ENCODE assay signal across 9 cellular contexts in the genomic region with DNA sequence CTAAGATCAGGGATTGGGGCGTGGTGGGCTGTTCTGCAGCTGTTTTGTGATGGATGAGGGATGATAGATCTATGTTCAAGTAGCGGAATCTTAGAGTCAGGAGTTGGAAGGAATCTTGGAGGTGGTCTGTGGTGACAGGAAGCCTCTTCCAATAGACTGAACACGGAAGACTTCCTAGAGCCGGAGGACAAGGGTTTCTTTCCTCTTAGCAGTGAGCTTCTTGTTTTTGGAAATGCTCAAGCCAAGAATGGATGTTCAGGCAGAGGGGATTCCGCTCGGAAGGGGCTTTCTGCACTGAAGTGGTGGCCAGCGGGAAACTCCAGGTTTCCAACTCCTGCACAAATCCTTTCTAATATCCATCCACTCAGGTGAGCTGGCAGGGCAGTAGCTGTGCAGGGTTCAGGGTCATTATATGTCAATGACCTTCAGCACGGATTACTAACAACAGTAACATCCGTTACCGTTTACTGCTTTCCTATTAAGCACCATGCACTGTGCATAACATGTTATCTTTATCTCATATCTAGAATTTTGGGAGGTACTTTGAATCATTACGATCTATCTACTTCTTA. TPM values are rescaled to one million over a fixed set of nuclear protein-coding genes. Genes with fewer than 3 reads are reported as not detected.
A peak's percentile ranks its signal among the peaks of the same experiment; 100 is the strongest.
DNase-seq lines count a peak whose midpoint lies in the region; ATAC-seq, FAIRE-seq and TF ChIP-seq lines count a peak whose summit lies in the region.
"Had no signal": no experiment of that assay in that cellular context is flagged by ENCODE, and none has a peak within 500 bp of the region (broad histone marks: within the 10 kb centered on the region; RNA-seq: fewer than 3 reads in every experiment).

No MANE protein-coding gene starts in this region.

- no TSS peak for BruUV-seq in Panc1 (replicated peaks; lab: Mats Ljungman, UMichigan)

- ATAC-seq in GM21528 (IDR thresholded peaks at IDR 0.05; ENCODE audit: low FRiP score, unreplicated experiment) (peak; percentile 10), Panc1 (peak; percentile 20; the same call in 1 of the 2 replicates), GM19452 (IDR thresholded peaks at IDR 0.05; ENCODE audit: unreplicated experiment) (no peak)

- H3K27ac Mint-ChIP-seq in CD14-positive monocyte (peak overlapping the region; percentile 84 to 96 (median 90)), osteocyte (ENCODE audit: unreplicated experiment) (peak overlapping the region; percentile 67)

- H3K9me3 Mint-ChIP-seq in CD14-positive monocyte, result peaks cover 0 to 8% (median 2%) of the 10 kb centered on the region in 7 donors
- no peaks in the 10 kb centered on the region for H3K9me3 Mint-ChIP-seq in osteocyte (ENCODE audit: unreplicated experiment)

- H3K4me1 Mint-ChIP-seq in CD14-positive monocyte (peaks cover 24% of the 10 kb centered on the region), osteocyte (ENCODE audit: unreplicated experiment) (peaks cover 24% of the 10 kb centered on the region)

- intact Hi-C loops in CD14-positive monocyte (cut with micrococcal nuclease) (no loop called here), Panc1 (cut with micrococcal nuclease; ENCODE audit: unreplicated experiment) (no loop called here)

- H3K4me3 ChIP-seq in Panc1 (ENCODE audit: low read depth in 2 of 2, low read length in 2 of 2), result peak overlapping the region; percentile 91 to 97

- H3K4me1 ChIP-seq in Panc1 (ENCODE audit: control insufficient read depth, insufficient read depth, low read length), result peaks cover 15% of the 10 kb centered on the region

- no peak for FAIRE-seq in HTR-8/SVneo (lab: Jason Lieb, UNC)

- TF ChIP-seq CTCF in CD14-positive monocyte (IDR thresholded peaks at IDR 0.05) (no peak), Panc1 (IDR thresholded peaks at IDR 0.05) (no peak), osteocyte (IDR thresholded peaks at IDR 0.05) (no peak)

- in situ Hi-C loops in Panc1 (cut with HindIII; ENCODE audit: low pct_unique_long_range_greater_than_20kb, low sequenced_read_pairs), result no loop called here

- peaks cover 6 to 14% of the 10 kb centered on the region in 2 donors for H3K36me3 Mint-ChIP-seq in CD14-positive monocyte
- H3K36me3 Mint-ChIP-seq in osteocyte (ENCODE audit: unreplicated experiment), result peaks cover 5% of the 10 kb centered on the region

- peak overlapping the region; percentile 78 to 88 for H3K4me3 Mint-ChIP-seq in CD14-positive monocyte
- H3K4me3 Mint-ChIP-seq in osteocyte (ENCODE audit: unreplicated experiment), result peak overlapping the region; percentile 95

- H3K9me3 ChIP-seq in Panc1 (ENCODE audit: control insufficient read depth, insufficient read depth, low read depth, low read length), result no peaks in the 10 kb centered on the region

- H3K27me3 ChIP-seq in Panc1 (ENCODE audit: control insufficient read depth, insufficient read depth, low read length), result no peaks in the 10 kb centered on the region

- peaks cover 2% of the 10 kb centered on the region for H3K36me3 ChIP-seq in Panc1 (ENCODE audit: control insufficient read depth, insufficient read depth, low read length)

- DNase-seq in CD14-positive monocyte (ENCODE audit: low spot score) (no peak), Panc1 (ENCODE audit: low read depth, low spot score) (no peak), epithelial cell of prostate (ENCODE audit: low read depth, low spot score) (no peak), osteocyte (ENCODE audit: extremely low spot score, unreplicated experiment) (no peak), HTR-8/SVneo (ENCODE audit: insufficient read length, low spot score) (no peak), NCI-H2196 treated with DMSO at 0.1 percent for 48 hours (lab: John Stamatoyannopoulos, UW; ENCODE audit: unreplicated experiment) (no peak)

- H3K27ac ChIP-seq in Panc1 (ENCODE audit: low read length) (peak overlapping the region; percentile 97), epithelial cell of prostate (peak overlapping the region; percentile 80)

- H3K27me3 Mint-ChIP-seq in CD14-positive monocyte (ENCODE audit: low read depth in 3 of 3) (peaks cover 0 to 2% (median 0%) of the 10 kb centered on the region in 3 donors), osteocyte (ENCODE audit: unreplicated experiment) (no peaks in the 10 kb centered on the region)

- POLR2A ChIA-PET in Panc1 (lab: Charles Lee), result no interaction called here

- CTCF ChIA-PET in Panc1 (lab: Charles Lee), result no interaction called here

RNA-seq across cellular contexts. Expression of a gene that starts 0.6 kb away (rescaled TPM):
- 10 to 100 TPM; 20.2 to 29.6 TPM for polyA plus RNA-seq in CD14-positive monocyte
- total RNA-seq in Panc1 (2021; ENCODE audit: unreplicated experiment) (18.9 TPM), osteocyte (15.6 and 16.6 TPM in 2 replicates)
- 18.8 TPM for polyA plus RNA-seq in Panc1 (2012; ENCODE audit: insufficient read length)

RNA-seq across cellular contexts. Expression of a gene that starts 24.4 kb away (rescaled TPM):
- polyA plus RNA-seq in CD14-positive monocyte, result 10 to 100 TPM; 58.2 to 62.2 TPM
- total RNA-seq in Panc1 (2021; ENCODE audit: unreplicated experiment) (57.2 TPM), osteocyte (52.6 and 59.8 TPM in 2 replicates)
- polyA plus RNA-seq in Panc1 (2012; ENCODE audit: insufficient read length), result 53.2 TPM

RNA-seq across cellular contexts. Expression of a gene that starts 42.3 kb away (rescaled TPM):
- polyA plus RNA-seq in CD14-positive monocyte, result 10 to 100 TPM; 69.2 to 70.8 TPM
- 63.8 TPM for total RNA-seq in Panc1 (2021; ENCODE audit: unreplicated experiment)
- 66.0 TPM for polyA plus RNA-seq in Panc1 (2012; ENCODE audit: insufficient read length)
- total RNA-seq in osteocyte, result 34.5 and 37.7 TPM in 2 replicates

RNA-seq across cellular contexts. Expression of a gene that starts 53.6 kb away (rescaled TPM):
- not detected for polyA plus RNA-seq in CD14-positive monocyte
- 0.31 TPM for total RNA-seq in Panc1 (2021; ENCODE audit: unreplicated experiment)
- polyA plus RNA-seq in Panc1 (2012; ENCODE audit: insufficient read length), result 0.67 TPM
- total RNA-seq in osteocyte, result not detected in 2 replicates
- total RNA-seq: pulmonary artery endothelial cell had no signal
